2 cellular contexts compared by ENCODE assay signal in the genomic region with DNA sequence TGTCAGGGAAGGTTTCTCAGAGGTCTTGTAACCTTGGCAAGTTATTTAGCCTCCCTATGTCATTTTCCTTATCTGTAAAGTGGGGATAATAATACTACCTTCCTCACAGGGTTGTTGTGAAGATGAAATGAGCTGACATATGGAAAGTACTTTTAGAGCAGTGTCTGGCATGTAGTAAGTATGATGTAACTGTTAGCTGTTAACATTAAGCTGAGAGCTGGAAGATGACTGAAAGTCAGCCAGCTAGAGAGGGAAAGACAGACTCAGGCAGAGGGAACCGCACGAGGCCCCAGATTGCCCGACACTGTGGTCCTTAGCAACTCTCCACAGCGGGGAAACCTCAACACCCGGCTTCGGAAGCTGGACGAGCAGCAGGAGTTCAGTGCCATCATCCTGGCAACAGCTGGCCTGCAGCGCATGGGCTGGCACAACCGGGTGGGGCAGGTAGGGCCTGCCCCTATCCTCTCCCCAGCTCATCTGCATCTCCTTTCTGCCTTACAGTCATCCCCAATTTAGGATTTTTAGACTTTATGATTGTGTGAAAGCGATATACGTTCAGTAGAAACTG.
A peak's percentile ranks its signal among the peaks of the same experiment; 100 is the strongest.
TF ChIP-seq lines count a peak whose summit lies in the region.

No MANE protein-coding gene starts in this region.

TF ChIP-seq in GM23338, 12 proteins besides CTCF, POLR2A, EP300 and RAD21 (continued from another document):
- TF ChIP-seq ZNF462 (CRISPR knock-in tag; IDR thresholded peaks at IDR 0.05) = no peak

TF ChIP-seq in K562, 482 proteins besides CTCF, POLR2A, EP300 and RAD21 (continued from another document):
- no peak for TF ChIP-seq CEBPZ (IDR thresholded peaks at IDR 0.05; ENCODE audit: borderline replicate concordance, low read depth, low read length)
- TF ChIP-seq PHB (CRISPR knock-in tag; IDR thresholded peaks at IDR 0.05) = 0 out of 2 replicates have a peak, but pooled peaks have one; percentile 27
- TF ChIP-seq ZNF175 (CRISPR knock-in tag; IDR thresholded peaks at IDR 0.05; ENCODE audit: low read depth) = no peak
TF ChIP-seq in K562: peak in this region for 11.
